ENCODE assay signal across 1 cellular context in the genomic region with DNA sequence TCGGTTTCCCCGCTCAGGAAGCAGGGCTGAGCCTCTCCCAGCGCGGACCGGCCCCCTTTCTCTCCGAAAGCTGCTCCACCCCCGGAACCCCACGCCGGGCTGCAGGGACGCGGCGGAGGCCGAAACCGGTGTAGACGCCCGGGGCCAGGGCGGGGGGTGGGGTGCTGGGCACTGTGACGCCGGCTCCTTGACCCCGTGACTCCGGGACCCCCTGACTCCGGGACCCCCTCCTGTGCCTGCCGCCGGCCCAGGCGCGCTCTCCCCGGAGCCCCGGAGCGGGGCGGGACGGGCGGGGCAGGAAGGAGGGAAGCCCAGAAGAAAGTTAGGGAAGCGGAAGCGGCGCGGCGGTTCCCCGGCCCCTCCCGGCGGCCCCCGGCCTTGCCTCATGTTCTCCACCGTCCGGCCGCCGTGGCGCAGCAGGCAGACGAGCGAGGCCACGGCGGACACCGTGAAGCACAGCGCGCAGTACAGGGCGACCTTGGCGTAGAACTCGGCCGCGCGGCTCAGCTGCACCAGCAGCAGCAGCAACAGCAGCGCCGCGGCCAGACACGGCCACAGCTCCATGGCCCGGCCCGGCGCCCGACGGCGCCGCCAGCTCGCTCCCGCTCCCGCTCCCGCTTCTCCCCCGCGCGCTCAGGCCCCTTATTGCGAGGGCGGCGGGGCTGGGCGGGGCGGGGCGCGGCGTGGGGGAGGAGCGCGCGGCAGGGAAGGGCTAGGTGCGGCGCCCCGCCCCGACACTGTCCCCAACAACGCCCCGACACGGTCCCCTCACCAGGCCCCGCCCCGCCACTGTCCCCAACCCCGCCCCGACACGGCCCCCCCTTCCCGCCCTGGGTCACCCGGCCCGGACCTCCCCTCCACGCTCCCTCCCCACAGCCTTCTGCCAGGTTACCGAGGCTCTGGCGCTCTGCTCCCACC.
TF ChIP-seq lines count a peak whose summit lies in the region.

Gene AGPAT2 (minus strand): TSS at position 664 of the 918 bp plus-strand sequence. CDS start 100 bp downstream, at position 564.

TF ChIP-seq in A549, 52 proteins besides CTCF, POLR2A, EP300 and RAD21 (continued from another document):
- TF ChIP-seq HEYL (CRISPR knock-in tag; IDR thresholded peaks at IDR 0.05) (no peak), ZSCAN20 (CRISPR knock-in tag; IDR thresholded peaks at IDR 0.05) (no peak), JUNB (IDR thresholded peaks at IDR 0.05) (no peak), MAX (IDR thresholded peaks at IDR 0.05) (peak; percentile 63; the same call in 1 of the 2 replicates), ZFP36 (IDR thresholded peaks at IDR 0.05; ENCODE audit: borderline replicate concordance, partially characterized antibody) (no peak), BHLHE40 (IDR thresholded peaks at IDR 0.05; ENCODE audit: low read depth, low read length) (no peak), RFX5 (IDR thresholded peaks at IDR 0.05) (no peak), TFCP2L1 (CRISPR knock-in tag; IDR thresholded peaks at IDR 0.05) (no peak), ESRRA (IDR thresholded peaks at IDR 0.05; ENCODE audit: borderline replicate concordance, low read length) (no peak), E2F6 (IDR thresholded peaks at IDR 0.05; ENCODE audit: borderline replicate concordance, low read depth) (peak; percentile 74; the same call in 1 of the 2 replicates), MAFK (IDR thresholded peaks at IDR 0.05; ENCODE audit: partially characterized antibody) (no peak), CEBPB (IDR thresholded peaks at IDR 0.05) (no peak), POLR2AphosphoS2 (conservative IDR thresholded peaks at IDR 0.05; ENCODE audit: low read length) (no peak), BCL3 (IDR thresholded peaks at IDR 0.05) (peak; percentile 71; the same call in 1 of the 3 replicates), RARB (CRISPR knock-in tag; IDR thresholded peaks at IDR 0.05) (no peak), ZC3H11A (IDR thresholded peaks at IDR 0.05) (no peak), USF2 (IDR thresholded peaks at IDR 0.05) (no peak), SREBF2 (IDR thresholded peaks at IDR 0.05) (no peak), HMGXB4 (CRISPR knock-in tag; IDR thresholded peaks at IDR 0.05; ENCODE audit: borderline replicate concordance) (no peak), CBX8 (IDR thresholded peaks at IDR 0.05) (no peak)
- TF ChIP-seq, protein P1, sequence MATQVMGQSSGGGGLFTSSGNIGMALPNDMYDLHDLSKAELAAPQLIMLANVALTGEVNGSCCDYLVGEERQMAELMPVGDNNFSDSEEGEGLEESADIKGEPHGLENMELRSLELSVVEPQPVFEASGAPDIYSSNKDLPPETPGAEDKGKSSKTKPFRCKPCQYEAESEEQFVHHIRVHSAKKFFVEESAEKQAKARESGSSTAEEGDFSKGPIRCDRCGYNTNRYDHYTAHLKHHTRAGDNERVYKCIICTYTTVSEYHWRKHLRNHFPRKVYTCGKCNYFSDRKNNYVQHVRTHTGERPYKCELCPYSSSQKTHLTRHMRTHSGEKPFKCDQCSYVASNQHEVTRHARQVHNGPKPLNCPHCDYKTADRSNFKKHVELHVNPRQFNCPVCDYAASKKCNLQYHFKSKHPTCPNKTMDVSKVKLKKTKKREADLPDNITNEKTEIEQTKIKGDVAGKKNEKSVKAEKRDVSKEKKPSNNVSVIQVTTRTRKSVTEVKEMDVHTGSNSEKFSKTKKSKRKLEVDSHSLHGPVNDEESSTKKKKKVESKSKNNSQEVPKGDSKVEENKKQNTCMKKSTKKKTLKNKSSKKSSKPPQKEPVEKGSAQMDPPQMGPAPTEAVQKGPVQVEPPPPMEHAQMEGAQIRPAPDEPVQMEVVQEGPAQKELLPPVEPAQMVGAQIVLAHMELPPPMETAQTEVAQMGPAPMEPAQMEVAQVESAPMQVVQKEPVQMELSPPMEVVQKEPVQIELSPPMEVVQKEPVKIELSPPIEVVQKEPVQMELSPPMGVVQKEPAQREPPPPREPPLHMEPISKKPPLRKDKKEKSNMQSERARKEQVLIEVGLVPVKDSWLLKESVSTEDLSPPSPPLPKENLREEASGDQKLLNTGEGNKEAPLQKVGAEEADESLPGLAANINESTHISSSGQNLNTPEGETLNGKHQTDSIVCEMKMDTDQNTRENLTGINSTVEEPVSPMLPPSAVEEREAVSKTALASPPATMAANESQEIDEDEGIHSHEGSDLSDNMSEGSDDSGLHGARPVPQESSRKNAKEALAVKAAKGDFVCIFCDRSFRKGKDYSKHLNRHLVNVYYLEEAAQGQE (IDR thresholded peaks at IDR 0.05): no peak
